ENCODE assay signal across 17 cellular contexts in the genomic region with DNA sequence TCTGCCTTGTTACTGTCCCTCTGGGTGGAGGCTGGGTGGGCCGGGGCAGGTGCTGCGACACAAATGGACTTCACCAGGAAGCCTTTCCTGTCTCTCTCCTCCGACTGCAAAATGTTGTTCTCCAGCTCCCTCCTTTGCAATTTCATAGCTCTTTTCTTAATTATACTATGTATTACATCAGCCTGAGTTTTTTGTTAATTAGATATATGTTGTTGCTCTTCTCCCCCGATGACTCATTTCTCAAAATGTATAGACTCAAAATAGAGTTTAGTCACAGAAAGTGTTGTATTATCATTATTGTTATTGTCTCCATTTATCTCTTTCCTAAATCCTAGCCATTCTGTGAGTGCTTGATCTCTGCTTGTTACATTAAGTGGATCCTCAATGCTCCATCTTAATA.
DNase-seq lines count a peak whose midpoint lies in the region; ATAC-seq and TF ChIP-seq lines count a peak whose summit lies in the region.
"Had no signal": no experiment of that assay in that cellular context is flagged by ENCODE, and none has a peak within 500 bp of the region (broad histone marks: within the 10 kb centered on the region; RNA-seq: fewer than 3 reads in every experiment).

No MANE protein-coding gene starts in this region.

- H4K91ac ChIP-seq in IMR-90 (ENCODE audit: insufficient read depth, low read depth, low read length) = no peak overlapping the region
- H4K91ac ChIP-seq in neuronal stem cell (ENCODE audit: low read depth, low read length, poor library complexity) = no peak overlapping the region

- H2AFZ ChIP-seq in IMR-90 (replicated peaks; ENCODE audit: low read length, poor library complexity) (no peak overlapping the region), neuronal stem cell (ENCODE audit: low read length) (no peak overlapping the region)

- no peak for ATAC-seq in IMR-90 (ENCODE audit: low read depth)
- no peak for ATAC-seq in HG03521 (IDR thresholded peaks at IDR 0.05; ENCODE audit: unreplicated experiment)
- ATAC-seq: CD8-positive, alpha-beta T cell; HCT116; K562 had no signal

- H3K79me1 ChIP-seq in IMR-90 (ENCODE audit: low read depth in 1 of 2, low read length in 2 of 2) = no peaks in the 10 kb centered on the region
- no peaks in the 10 kb centered on the region for H3K79me1 ChIP-seq in neuronal stem cell (ENCODE audit: low read depth, low read length)

- no peak for TF ChIP-seq POLR2A in IMR-90 (IDR thresholded peaks at IDR 0.05; ENCODE audit: low read depth, low read length)

- H3K9ac ChIP-seq in IMR-90 (ENCODE audit: low read depth, low read length) (no peak overlapping the region), neuronal stem cell (ENCODE audit: low read depth, low read length, poor library complexity) (no peak overlapping the region)
- H3K9ac ChIP-seq: BLaER1 treated with 17β-estradiol and CSF1 and Interleukin-3, amounts not matched to agents 10 nM and 100 nM had no signal

- no peak overlapping the region for H4K5ac ChIP-seq in IMR-90 (ENCODE audit: low read depth, low read length)

- no peak overlapping the region for H3K4me2 ChIP-seq in IMR-90 (ENCODE audit: low read depth, low read length)
- H3K4me2 ChIP-seq in neuronal stem cell (ENCODE audit: insufficient read depth, low read length, poor library complexity, severe bottlenecking) = no peak overlapping the region
- H3K4me2 ChIP-seq: BLaER1 treated with 17β-estradiol and CSF1 and Interleukin-3, amounts not matched to agents 10 nM and 100 nM had no signal

- H4K20me1 ChIP-seq in IMR-90 (ENCODE audit: insufficient read depth, low read length) = no peaks in the 10 kb centered on the region
- H4K20me1 ChIP-seq: BLaER1 treated with 17β-estradiol and CSF1 and Interleukin-3, amounts not matched to agents 10 nM and 100 nM had no signal

- intact Hi-C loops in left ventricle myocardium inferior (cut with micrococcal nuclease) = no loop called here
- intact Hi-C loops in cardiac septum (cut with DNase I) = no loop called here
- intact Hi-C loops in IMR-90 (cut with micrococcal nuclease) = loop anchor here (5.0 kb wide), 2 partner anchors 84 to 116 kb away; no protein-coding TSS in a partner anchor

- H2AK5ac ChIP-seq in IMR-90 (ENCODE audit: low read depth, low read length) (0 out of 2 replicates have a peak overlapping the region, but pooled peaks have one; percentile 29), neuronal stem cell (ENCODE audit: low read depth, low read length) (peak overlapping the region; percentile 93)

- DNase-seq in left ventricle myocardium inferior (no peak), cardiac septum (ENCODE audit: low spot score) (no peak), IMR-90 (no peak), neuronal stem cell (ENCODE audit: low spot score) (no peak), NCI-H187 (lab: John Stamatoyannopoulos, UW) (no peak)
- DNase-seq in activated naive CD4-positive, alpha-beta T cell (lab: John Stamatoyannopoulos, UW) = no peak
- DNase-seq: 8988T; Calu3; CD8-positive, alpha-beta T cell; DMS79 treated with DMSO at 0.1 percent for 48 hours; GF-D8 had no signal

- dilution Hi-C loops in IMR-90 (cut with HindIII; ENCODE audit: low sequenced_read_pairs, unreplicated experiment) = no loop called here

- no peak overlapping the region for H3K56ac ChIP-seq in IMR-90 (ENCODE audit: extremely low read depth, insufficient read depth, low read length)

- H3K4me1 ChIP-seq in left ventricle myocardium inferior (peaks cover 20% of the 10 kb centered on the region), IMR-90 (ENCODE audit: control insufficient read depth, insufficient read depth, low read length) (peaks cover 17% of the 10 kb centered on the region), neuronal stem cell (ENCODE audit: control insufficient read depth in 2 of 2, insufficient read depth in 1 of 2, low read depth in 1 of 2, low read length in 2 of 2) (peaks cover 27 to 36% of the 10 kb centered on the region in 2 donors)

- in situ Hi-C loops in IMR-90 (cut with MboI; ENCODE audit: low sequenced_read_pairs) = no loop called here

- no peak for TF ChIP-seq RAD21 in IMR-90 (IDR thresholded peaks at IDR 0.05; ENCODE audit: low read length)

- no peak overlapping the region for H2BK12ac ChIP-seq in neuronal stem cell (ENCODE audit: low read length)

- H2BK15ac ChIP-seq in IMR-90 (ENCODE audit: low read depth, low read length) (0 out of 3 replicates have a peak overlapping the region, but pooled peaks have one; percentile 4), neuronal stem cell (ENCODE audit: low read length) (peak overlapping the region; percentile 55)

- H3K4me3 ChIP-seq in left ventricle myocardium inferior = no peak overlapping the region
- H3K4me3 ChIP-seq in IMR-90 (ENCODE audit: insufficient read depth, low read depth, low read length) = no peak overlapping the region
- no peak overlapping the region for H3K4me3 ChIP-seq in neuronal stem cell (ENCODE audit: low read length in 2 of 2)
- H3K4me3 ChIP-seq: BLaER1 treated with 17β-estradiol and CSF1 and Interleukin-3, amounts not matched to agents 10 nM and 100 nM; K562 had no signal

- H3K9me3 ChIP-seq in left ventricle myocardium inferior (replicated peaks) (no peaks in the 10 kb centered on the region), IMR-90 (ENCODE audit: control insufficient read depth, insufficient read depth, low read length) (no peaks in the 10 kb centered on the region), neuronal stem cell (replicated peaks in 1 of 2; ENCODE audit: control insufficient read depth in 2 of 2, insufficient read depth in 1 of 2, low read depth in 1 of 2, low read length in 2 of 2) (no peaks in the 10 kb centered on the region)
- H3K9me3 ChIP-seq: BLaER1 treated with 17β-estradiol and CSF1 and Interleukin-3, amounts not matched to agents 10 nM and 100 nM had no signal

- TF ChIP-seq CTCF in left ventricle myocardium inferior (IDR thresholded peaks at IDR 0.05; ENCODE audit: borderline replicate concordance) = no peak
- TF ChIP-seq CTCF in IMR-90 (conservative IDR thresholded peaks at IDR 0.05; ENCODE audit: low read depth, low read length) = no peak

- H3K27me3 ChIP-seq in left ventricle myocardium inferior (ENCODE audit: low read depth) (no peaks in the 10 kb centered on the region), IMR-90 (ENCODE audit: control insufficient read depth, insufficient read depth, low read length) (no peaks in the 10 kb centered on the region), neuronal stem cell (ENCODE audit: control insufficient read depth in 3 of 3, insufficient read depth in 3 of 3, low read depth in 1 of 3, low read length in 3 of 3) (no peaks in the 10 kb centered on the region)
- H3K27me3 ChIP-seq: BLaER1 treated with 17β-estradiol and CSF1 and Interleukin-3, amounts not matched to agents 10 nM and 100 nM had no signal

- H2BK5ac ChIP-seq in IMR-90 (ENCODE audit: low read depth, low read length, poor library complexity, severe bottlenecking) (no peak overlapping the region), neuronal stem cell (ENCODE audit: low read length) (no peak overlapping the region)

- POLR2A ChIA-PET in IMR-90 (lab: Charles Lee; ENCODE audit: unreplicated experiment) = no interaction called here

- H3K23ac ChIP-seq in IMR-90 (ENCODE audit: low read depth, low read length) = no peak overlapping the region
- no peak overlapping the region for H3K23ac ChIP-seq in neuronal stem cell (ENCODE audit: low read depth, low read length, poor library complexity)

- H3K4ac ChIP-seq in IMR-90 (ENCODE audit: low read depth, low read length) (no peak overlapping the region), neuronal stem cell (ENCODE audit: low read length) (no peak overlapping the region)

- H3K36me3 ChIP-seq in left ventricle myocardium inferior (no peaks in the 10 kb centered on the region), IMR-90 (ENCODE audit: control insufficient read depth, insufficient read depth, low read length) (no peaks in the 10 kb centered on the region), neuronal stem cell (replicated peaks in 1 of 2; ENCODE audit: control insufficient read depth in 2 of 2, insufficient read depth in 2 of 2, low read length in 2 of 2) (no peaks in the 10 kb centered on the region)
- H3K36me3 ChIP-seq: BLaER1 treated with 17β-estradiol and CSF1 and Interleukin-3, amounts not matched to agents 10 nM and 100 nM had no signal

- WGBS in IMR-90 (ENCODE audit: extremely low coverage in 2 of 2, insufficient read length in 1 of 2), 2 experiments = no CpG with 5 or more reads among the region's 4 CpGs
- no CpG with 5 or more reads among the region's 4 CpGs for WGBS in neuronal stem cell (ENCODE audit: extremely low coverage in 2 of 2, insufficient read length in 2 of 2, insufficient replicate concordance in 1 of 2), 2 donors

- no peak overlapping the region for H2BK20ac ChIP-seq in IMR-90 (ENCODE audit: low read depth, low read length)

- BruUV-seq in IMR-90 (replicated peaks; lab: Mats Ljungman, UMichigan) = no TSS peak

- H4K8ac ChIP-seq in IMR-90 (ENCODE audit: low read depth in 2 of 2, low read length in 2 of 2) (no peak overlapping the region), neuronal stem cell (ENCODE audit: low read depth, low read length) (no peak overlapping the region)

- H3K14ac ChIP-seq in IMR-90 (replicated peaks; ENCODE audit: low read depth, low read length) = no peak overlapping the region
- H3K14ac ChIP-seq in neuronal stem cell (ENCODE audit: low read length) = no peak overlapping the region

- no peaks in the 10 kb centered on the region for H3K9me1 ChIP-seq in IMR-90 (ENCODE audit: insufficient read depth, low read length)

- H2BK120ac ChIP-seq in IMR-90 (ENCODE audit: low read depth, low read length) (no peak overlapping the region), neuronal stem cell (ENCODE audit: low read depth, low read length) (peak overlapping the region; percentile 47)

- H3K27ac ChIP-seq in left ventricle myocardium inferior (replicated peaks) (peak overlapping the region; percentile 40), IMR-90 (ENCODE audit: insufficient read depth, low read length) (no peak overlapping the region), cingulate gyrus (ENCODE audit: low read depth, low read length) (peak overlapping the region; percentile 32), neuronal stem cell (replicated peaks; ENCODE audit: low read length) (no peak overlapping the region)
- H3K27ac ChIP-seq: BLaER1 treated with 17β-estradiol and CSF1 and Interleukin-3, amounts not matched to agents 10 nM and 100 nM; HL-60 had no signal

- no peak overlapping the region for H3K18ac ChIP-seq in IMR-90 (ENCODE audit: low read depth, low read length)
- H3K18ac ChIP-seq in neuronal stem cell (ENCODE audit: low read length) = peak overlapping the region; percentile 78

- CTCF ChIA-PET in IMR-90 (lab: Yijun Ruan, JAX) = interaction anchor here (0.6 to 1.4 kb wide), 3 partner anchors 42 to 584 kb away, joined by 3 to 5 read pairs (median 3); no protein-coding TSS in a partner anchor

- no peak overlapping the region for H2AK9ac ChIP-seq in IMR-90 (replicated peaks; ENCODE audit: low read depth, low read length, poor library complexity)

Comparison
In these comparisons a context has a peak if more than half of its experiments do, and no peak if none do; other contexts are left out.
1. H3K27ac ChIP-seq: peak in left ventricle myocardium inferior (single experiment) and cingulate gyrus (single experiment); none in IMR-90 (single experiment) and neuronal stem cell (single experiment).